Comparison of ENCODE assay signal across 20 cellular contexts in genomic region chr6:5203571-5203970, GRCh38. TPM values are rescaled to one million over a fixed set of nuclear protein-coding genes. Genes with fewer than 3 reads are reported as not detected.
DNase-seq lines count a peak whose midpoint lies in the region; FAIRE-seq and TF ChIP-seq lines count a peak whose summit lies in the region.
"Had no signal": no experiment of that assay in that cellular context is flagged by ENCODE, and none has a peak within 500 bp of the region (broad histone marks: within the 10 kb centered on the region; RNA-seq: fewer than 3 reads in every experiment).

No MANE protein-coding gene starts in this region.

- intact Hi-C loops in tibial artery (cut with DNase I; ENCODE audit: low total_unique reads) = loop anchor here (10.0 kb wide), 2 partner anchors 561 to 801 kb away; partner anchors contain the start of gene NRN1
- intact Hi-C loops in OCI-LY7 (cut with micrococcal nuclease; ENCODE audit: unreplicated experiment) = no loop called here

- H3K4me1 ChIP-seq in right atrium auricular region = peaks cover 0 to 78% of the 10 kb centered on the region in 2 donors
- H3K4me1 ChIP-seq in tibial artery = peaks cover 0 to 65% (median 46%) of the 10 kb centered on the region in 4 donors
- peaks cover 9% of the 10 kb centered on the region for H3K4me1 ChIP-seq in OCI-LY7 (ENCODE audit: insufficient read depth, low read length, poor library complexity, severe bottlenecking)

- H3K27me3 ChIP-seq in right atrium auricular region (no peaks in the 10 kb centered on the region), tibial artery (no peaks in the 10 kb centered on the region)
- H3K27me3 ChIP-seq: left lung had no signal

- DNase-seq in NCI-H510A treated with DMSO at 0.1 percent for 48 hours (lab: John Stamatoyannopoulos, UW) (peak; percentile 52), NCI-H510A (lab: John Stamatoyannopoulos, UW) (no peak), caudate nucleus (lab: John Stamatoyannopoulos, UW) (peak in 3 of 61 donors; percentile 3 to 19 (median 12)), right atrium auricular region (ENCODE audit: low spot score) (no peak), tibial artery (no peak), OCI-LY7 (ENCODE audit: low spot score) (no peak), D721Med (ENCODE audit: insufficient read length, low spot score) (no peak)
- DNase-seq in activated CD4-positive, alpha-beta T cell treated with anti-CD3 and anti-CD28 coated beads, Interleukin-2, amount 50 U/mL, for 4 hours = no peak
- DNase-seq: activated CD4-positive, alpha-beta T cell treated with anti-CD3 and anti-CD28 coated beads for 4 hours; DND-41; left lung; mucosa of descending colon; NCI-H1436; NCI-H226; stimulated activated CD8-positive, alpha-beta memory T cell treated with anti-CD3 and anti-CD28 coated beads, Interleukin-4, amount 100 ng/mL, for 48 hours had no signal

- no peak for FAIRE-seq in D721Med (lab: Jason Lieb, UNC)
- FAIRE-seq: A549, endometrium, GM12891, RCC 7860 had no signal

- no peaks in the 10 kb centered on the region for H3K36me3 ChIP-seq in right atrium auricular region
- no peaks in the 10 kb centered on the region for H3K36me3 ChIP-seq in tibial artery
- H3K36me3 ChIP-seq in OCI-LY7 (ENCODE audit: insufficient read depth, low read length) = 0 out of 2 replicates have a peak, but pooled peaks cover 3% of the 10 kb centered on the region
- H3K36me3 ChIP-seq: left lung had no signal

- H3K9me3 ChIP-seq in right atrium auricular region (no peaks in the 10 kb centered on the region), tibial artery (no peaks in the 10 kb centered on the region), OCI-LY7 (ENCODE audit: low read length) (no peaks in the 10 kb centered on the region)
- H3K9me3 ChIP-seq: A549, left lung, mucosa of descending colon had no signal

- H2AFZ ChIP-seq in OCI-LY7 (ENCODE audit: low read length) = no peak overlapping the region

- no peak overlapping the region for H3K4me2 ChIP-seq in OCI-LY7 (ENCODE audit: low read length)
- H3K4me2 ChIP-seq: A549 had no signal

- no peaks in the 10 kb centered on the region for H3K9me2 ChIP-seq in OCI-LY7 (ENCODE audit: insufficient read depth, low read length)

- H4K20me1 ChIP-seq in OCI-LY7 (ENCODE audit: insufficient read depth, low read length) = no peaks in the 10 kb centered on the region

- H3K4me3 ChIP-seq in right atrium auricular region = no peak overlapping the region
- no peak overlapping the region for H3K4me3 ChIP-seq in tibial artery
- no peak overlapping the region for H3K4me3 ChIP-seq in OCI-LY7 (ENCODE audit: low read depth, low read length, poor library complexity, severe bottlenecking)
- H3K4me3 ChIP-seq: A549, coronary artery, left lung, mucosa of descending colon had no signal

- CTCF ChIA-PET in OCI-LY7 (lab: Charles Lee; ENCODE audit: unreplicated experiment) = no interaction called here

- BruUV-seq in OCI-LY7 (replicated peaks; lab: Mats Ljungman, UMichigan) = no TSS peak

- no peaks in the 10 kb centered on the region for H3K79me2 ChIP-seq in OCI-LY7 (ENCODE audit: insufficient read depth, low read depth, low read length)

- TF ChIP-seq CTCF in right atrium auricular region (IDR thresholded peaks at IDR 0.05) (no peak), tibial artery (IDR thresholded peaks at IDR 0.05) (no peak), OCI-LY7 (conservative IDR thresholded peaks at IDR 0.05; ENCODE audit: low read length) (no peak), D721Med (IDR thresholded peaks at IDR 0.05; ENCODE audit: insufficient read depth, missing control alignments) (no peak)

- POLR2A ChIA-PET in OCI-LY7 (lab: Charles Lee) = no interaction called here

- H3K27ac ChIP-seq in caudate nucleus (ENCODE audit: low read depth, low read length) (peak overlapping the region; percentile 94), right atrium auricular region (peak overlapping the region; percentile 86), tibial artery (peak overlapping the region; percentile 15 to 72), OCI-LY7 (ENCODE audit: low read depth, low read length, poor library complexity, severe bottlenecking) (no peak overlapping the region)
- H3K27ac ChIP-seq: A549, left lung had no signal

RNA-seq across cellular contexts. Expression of gene LYRM4, which starts 57.2 kb away (rescaled TPM):
- total RNA-seq in right atrium auricular region = 10 to 100 TPM; 19.1 to 22.5 TPM
- total RNA-seq in OCI-LY7 (2014; rRNA removed; shearing (Covaris generic)) = 19.6 and 21.9 TPM in 2 replicates
- total RNA-seq in OCI-LY7 (2022) = 27.3 and 34.3 TPM in 2 replicates

RNA-seq across cellular contexts. Expression of gene FARS2, which starts 57.7 kb away (rescaled TPM):
- total RNA-seq in right atrium auricular region = 10 to 100 TPM in 1 of 2 donors, 1 to 10 TPM in 1; 9.4 to 15.0 TPM
- total RNA-seq in OCI-LY7 (2014; rRNA removed; shearing (Covaris generic)) = 14.3 and 18.3 TPM in 2 replicates
- 11.5 and 13.8 TPM in 2 replicates for total RNA-seq in OCI-LY7 (2022)
